1 cellular context compared by ENCODE assay signal in the genomic region with DNA sequence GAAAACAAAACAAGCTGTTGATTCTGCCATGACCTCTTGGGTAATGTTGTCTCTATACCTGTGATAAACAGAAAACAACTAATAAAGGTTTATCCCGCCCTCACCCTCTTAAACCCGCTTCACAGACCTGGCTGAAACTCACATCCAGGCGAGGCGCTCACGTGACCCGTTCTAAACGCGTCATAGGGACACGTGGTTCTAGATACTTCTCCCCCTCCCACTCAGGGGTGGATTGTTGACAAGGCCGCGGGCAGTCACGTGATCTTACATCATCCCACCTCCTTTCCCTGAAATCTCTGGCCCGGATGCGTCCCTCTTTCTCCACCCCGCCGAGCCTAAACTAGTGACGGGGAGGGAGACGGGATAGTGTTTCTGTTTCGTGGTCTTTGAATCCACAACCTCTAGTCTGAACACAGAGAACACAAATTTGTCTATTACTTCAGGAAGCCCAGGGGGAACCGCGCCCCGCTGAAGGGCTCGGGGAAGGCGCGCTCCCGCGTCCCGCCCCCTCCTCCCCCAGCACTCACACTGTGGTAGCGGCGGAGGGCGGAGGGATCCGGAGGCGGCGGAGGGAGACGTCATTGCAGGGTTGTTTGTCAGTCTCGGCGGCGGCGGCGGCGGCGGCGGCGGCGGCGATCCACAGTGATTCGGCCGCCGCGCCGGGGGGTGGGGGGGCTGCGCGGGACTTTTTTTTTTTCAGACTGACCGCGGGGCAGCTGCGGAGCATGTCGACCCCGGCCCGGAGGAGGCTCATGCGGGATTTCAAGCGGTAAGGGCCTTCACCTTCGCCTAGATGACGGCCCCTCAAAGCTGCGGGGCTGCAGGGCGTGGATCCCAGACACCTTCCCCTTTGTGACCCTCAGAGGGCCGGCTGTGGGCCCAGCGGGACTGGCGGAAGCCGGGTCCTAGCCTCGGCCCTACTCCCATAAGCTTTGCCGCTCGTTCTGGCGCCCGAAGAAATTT.
TF ChIP-seq lines count a peak whose summit lies in the region.

A gene (plus strand): TSS at position 699 of the 963 bp plus-strand sequence. CDS start 27 bp downstream, at position 726.

TF ChIP-seq in HEK293, 187 proteins besides CTCF, POLR2A, EP300 and RAD21 (continued from another document and continues in another):
- TF ChIP-seq HOXA7 (CRISPR knock-in tag; IDR thresholded peaks at IDR 0.05; ENCODE audit: borderline replicate concordance) (no peak), ZNF560 (tag by site-specific recombination; IDR thresholded peaks at IDR 0.05; ENCODE audit: borderline replicate concordance) (peak; percentile 58), ZNF140 (tag by site-specific recombination; IDR thresholded peaks at IDR 0.05) (no peak), SCRT2 (tag by site-specific recombination; IDR thresholded peaks at IDR 0.05) (peak; percentile 54; the same call in 1 of the 2 replicates), ZNF394 (tag by site-specific recombination; IDR thresholded peaks at IDR 0.05; ENCODE audit: borderline replicate concordance) (peak; percentile 78; the same call in 1 of the 2 replicates), ZFP3 (tag by site-specific recombination; IDR thresholded peaks at IDR 0.05; ENCODE audit: low read depth) (no peak), SP2 (tag by site-specific recombination; IDR thresholded peaks at IDR 0.05) (peak; percentile 86), EGR2 (tag by site-specific recombination; IDR thresholded peaks at IDR 0.05; ENCODE audit: low read depth) (peak; percentile 93), ZNF747 (tag by site-specific recombination; IDR thresholded peaks at IDR 0.05) (no peak), OSR2 (tag by site-specific recombination; IDR thresholded peaks at IDR 0.05) (peak; percentile 56), ZNF654 (tag by site-specific recombination; IDR thresholded peaks at IDR 0.05; ENCODE audit: low read depth) (no peak), ZFP41 (tag by site-specific recombination; IDR thresholded peaks at IDR 0.05; ENCODE audit: borderline replicate concordance) (no peak), ZNF37A (tag by site-specific recombination; IDR thresholded peaks at IDR 0.05) (no peak), ZBTB17 (tag by site-specific recombination; IDR thresholded peaks at IDR 0.05) (peak; percentile 91), KLF9 (tag by site-specific recombination; IDR thresholded peaks at IDR 0.05; ENCODE audit: low read depth) (peak; percentile 99), SP7 (tag by site-specific recombination; IDR thresholded peaks at IDR 0.05) (peak; percentile 96), TCF7L2 (IDR thresholded peaks at IDR 0.05; ENCODE audit: borderline replicate concordance, low read depth, low read length) (no peak), ZNF138 (tag by site-specific recombination; IDR thresholded peaks at IDR 0.05; ENCODE audit: borderline replicate concordance) (no peak), ZNF184 (tag by site-specific recombination; IDR thresholded peaks at IDR 0.05) (no peak), ZSCAN23 (tag by site-specific recombination; IDR thresholded peaks at IDR 0.05) (peak; percentile 91), ZNF211 (tag by site-specific recombination; IDR thresholded peaks at IDR 0.05; ENCODE audit: low read depth) (no peak; the same call in 1 of the 2 replicates), OVOL3 (tag by site-specific recombination; IDR thresholded peaks at IDR 0.05) (peak; percentile 71), ZNF16 (tag by site-specific recombination; IDR thresholded peaks at IDR 0.05; ENCODE audit: low read depth) (no peak), BCL11A (tag by site-specific recombination; IDR thresholded peaks at IDR 0.05; ENCODE audit: low read depth) (0 out of 2 replicates have a peak, but pooled peaks have one; percentile 52), HOXD13 (CRISPR knock-in tag; IDR thresholded peaks at IDR 0.05; ENCODE audit: borderline replicate concordance) (no peak), ZNF10 (tag by site-specific recombination; IDR thresholded peaks at IDR 0.05) (peak; percentile 42; the same call in 1 of the 2 replicates), ZBTB8A (tag by site-specific recombination; IDR thresholded peaks at IDR 0.05) (peak; percentile 78), ZSCAN30 (tag by site-specific recombination; IDR thresholded peaks at IDR 0.05) (peak; percentile 81), ZNF610 (tag by site-specific recombination; IDR thresholded peaks at IDR 0.05; ENCODE audit: borderline replicate concordance) (peak; percentile 77)
- TF ChIP-seq, protein P1, sequence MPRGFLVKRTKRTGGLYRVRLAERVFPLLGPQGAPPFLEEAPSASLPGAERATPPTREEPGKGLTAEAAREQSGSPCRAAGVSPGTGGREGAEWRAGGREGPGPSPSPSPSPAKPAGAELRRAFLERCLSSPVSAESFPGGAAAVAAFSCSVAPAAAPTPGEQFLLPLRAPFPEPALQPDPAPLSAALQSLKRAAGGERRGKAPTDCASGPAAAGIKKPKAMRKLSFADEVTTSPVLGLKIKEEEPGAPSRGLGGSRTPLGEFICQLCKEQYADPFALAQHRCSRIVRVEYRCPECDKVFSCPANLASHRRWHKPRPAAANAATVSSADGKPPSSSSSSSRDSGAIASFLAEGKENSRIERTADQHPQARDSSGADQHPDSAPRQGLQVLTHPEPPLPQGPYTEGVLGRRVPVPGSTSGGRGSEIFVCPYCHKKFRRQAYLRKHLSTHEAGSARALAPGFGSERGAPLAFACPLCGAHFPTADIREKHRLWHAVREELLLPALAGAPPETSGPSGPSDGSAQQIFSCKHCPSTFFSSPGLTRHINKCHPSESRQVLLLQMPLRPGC (tag by site-specific recombination; IDR thresholded peaks at IDR 0.05): peak; percentile 77; the same call in 1 of the 2 replicates
- TF ChIP-seq, protein P2, sequence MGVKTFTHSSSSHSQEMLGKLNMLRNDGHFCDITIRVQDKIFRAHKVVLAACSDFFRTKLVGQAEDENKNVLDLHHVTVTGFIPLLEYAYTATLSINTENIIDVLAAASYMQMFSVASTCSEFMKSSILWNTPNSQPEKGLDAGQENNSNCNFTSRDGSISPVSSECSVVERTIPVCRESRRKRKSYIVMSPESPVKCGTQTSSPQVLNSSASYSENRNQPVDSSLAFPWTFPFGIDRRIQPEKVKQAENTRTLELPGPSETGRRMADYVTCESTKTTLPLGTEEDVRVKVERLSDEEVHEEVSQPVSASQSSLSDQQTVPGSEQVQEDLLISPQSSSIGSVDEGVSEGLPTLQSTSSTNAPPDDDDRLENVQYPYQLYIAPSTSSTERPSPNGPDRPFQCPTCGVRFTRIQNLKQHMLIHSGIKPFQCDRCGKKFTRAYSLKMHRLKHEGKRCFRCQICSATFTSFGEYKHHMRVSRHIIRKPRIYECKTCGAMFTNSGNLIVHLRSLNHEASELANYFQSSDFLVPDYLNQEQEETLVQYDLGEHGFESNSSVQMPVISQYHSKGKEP (tag by site-specific recombination; IDR thresholded peaks at IDR 0.05): peak; percentile 26
- TF ChIP-seq, protein P3, sequence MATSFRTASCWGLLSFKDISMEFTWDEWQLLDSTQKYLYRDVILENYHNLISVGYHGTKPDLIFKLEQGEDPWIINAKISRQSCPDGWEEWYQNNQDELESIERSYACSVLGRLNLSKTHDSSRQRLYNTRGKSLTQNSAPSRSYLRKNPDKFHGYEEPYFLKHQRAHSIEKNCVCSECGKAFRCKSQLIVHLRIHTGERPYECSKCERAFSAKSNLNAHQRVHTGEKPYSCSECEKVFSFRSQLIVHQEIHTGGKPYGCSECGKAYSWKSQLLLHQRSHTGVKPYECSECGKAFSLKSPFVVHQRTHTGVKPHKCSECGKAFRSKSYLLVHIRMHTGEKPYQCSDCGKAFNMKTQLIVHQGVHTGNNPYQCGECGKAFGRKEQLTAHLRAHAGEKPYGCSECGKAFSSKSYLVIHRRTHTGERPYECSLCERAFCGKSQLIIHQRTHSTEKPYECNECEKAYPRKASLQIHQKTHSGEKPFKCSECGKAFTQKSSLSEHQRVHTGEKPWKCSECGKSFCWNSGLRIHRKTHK (tag by site-specific recombination; IDR thresholded peaks at IDR 0.05): no peak
- TF ChIP-seq, protein P4, sequence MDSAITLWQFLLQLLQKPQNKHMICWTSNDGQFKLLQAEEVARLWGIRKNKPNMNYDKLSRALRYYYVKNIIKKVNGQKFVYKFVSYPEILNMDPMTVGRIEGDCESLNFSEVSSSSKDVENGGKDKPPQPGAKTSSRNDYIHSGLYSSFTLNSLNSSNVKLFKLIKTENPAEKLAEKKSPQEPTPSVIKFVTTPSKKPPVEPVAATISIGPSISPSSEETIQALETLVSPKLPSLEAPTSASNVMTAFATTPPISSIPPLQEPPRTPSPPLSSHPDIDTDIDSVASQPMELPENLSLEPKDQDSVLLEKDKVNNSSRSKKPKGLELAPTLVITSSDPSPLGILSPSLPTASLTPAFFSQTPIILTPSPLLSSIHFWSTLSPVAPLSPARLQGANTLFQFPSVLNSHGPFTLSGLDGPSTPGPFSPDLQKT (IDR thresholded peaks at IDR 0.05; ENCODE audit: borderline replicate concordance, low read depth, low read length): no peak
- TF ChIP-seq, protein P5, sequence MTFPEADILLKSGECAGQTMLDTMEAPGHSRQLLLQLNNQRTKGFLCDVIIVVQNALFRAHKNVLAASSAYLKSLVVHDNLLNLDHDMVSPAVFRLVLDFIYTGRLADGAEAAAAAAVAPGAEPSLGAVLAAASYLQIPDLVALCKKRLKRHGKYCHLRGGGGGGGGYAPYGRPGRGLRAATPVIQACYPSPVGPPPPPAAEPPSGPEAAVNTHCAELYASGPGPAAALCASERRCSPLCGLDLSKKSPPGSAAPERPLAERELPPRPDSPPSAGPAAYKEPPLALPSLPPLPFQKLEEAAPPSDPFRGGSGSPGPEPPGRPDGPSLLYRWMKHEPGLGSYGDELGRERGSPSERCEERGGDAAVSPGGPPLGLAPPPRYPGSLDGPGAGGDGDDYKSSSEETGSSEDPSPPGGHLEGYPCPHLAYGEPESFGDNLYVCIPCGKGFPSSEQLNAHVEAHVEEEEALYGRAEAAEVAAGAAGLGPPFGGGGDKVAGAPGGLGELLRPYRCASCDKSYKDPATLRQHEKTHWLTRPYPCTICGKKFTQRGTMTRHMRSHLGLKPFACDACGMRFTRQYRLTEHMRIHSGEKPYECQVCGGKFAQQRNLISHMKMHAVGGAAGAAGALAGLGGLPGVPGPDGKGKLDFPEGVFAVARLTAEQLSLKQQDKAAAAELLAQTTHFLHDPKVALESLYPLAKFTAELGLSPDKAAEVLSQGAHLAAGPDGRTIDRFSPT (tag by site-specific recombination; IDR thresholded peaks at IDR 0.05): no peak
- TF ChIP-seq, protein P6, sequence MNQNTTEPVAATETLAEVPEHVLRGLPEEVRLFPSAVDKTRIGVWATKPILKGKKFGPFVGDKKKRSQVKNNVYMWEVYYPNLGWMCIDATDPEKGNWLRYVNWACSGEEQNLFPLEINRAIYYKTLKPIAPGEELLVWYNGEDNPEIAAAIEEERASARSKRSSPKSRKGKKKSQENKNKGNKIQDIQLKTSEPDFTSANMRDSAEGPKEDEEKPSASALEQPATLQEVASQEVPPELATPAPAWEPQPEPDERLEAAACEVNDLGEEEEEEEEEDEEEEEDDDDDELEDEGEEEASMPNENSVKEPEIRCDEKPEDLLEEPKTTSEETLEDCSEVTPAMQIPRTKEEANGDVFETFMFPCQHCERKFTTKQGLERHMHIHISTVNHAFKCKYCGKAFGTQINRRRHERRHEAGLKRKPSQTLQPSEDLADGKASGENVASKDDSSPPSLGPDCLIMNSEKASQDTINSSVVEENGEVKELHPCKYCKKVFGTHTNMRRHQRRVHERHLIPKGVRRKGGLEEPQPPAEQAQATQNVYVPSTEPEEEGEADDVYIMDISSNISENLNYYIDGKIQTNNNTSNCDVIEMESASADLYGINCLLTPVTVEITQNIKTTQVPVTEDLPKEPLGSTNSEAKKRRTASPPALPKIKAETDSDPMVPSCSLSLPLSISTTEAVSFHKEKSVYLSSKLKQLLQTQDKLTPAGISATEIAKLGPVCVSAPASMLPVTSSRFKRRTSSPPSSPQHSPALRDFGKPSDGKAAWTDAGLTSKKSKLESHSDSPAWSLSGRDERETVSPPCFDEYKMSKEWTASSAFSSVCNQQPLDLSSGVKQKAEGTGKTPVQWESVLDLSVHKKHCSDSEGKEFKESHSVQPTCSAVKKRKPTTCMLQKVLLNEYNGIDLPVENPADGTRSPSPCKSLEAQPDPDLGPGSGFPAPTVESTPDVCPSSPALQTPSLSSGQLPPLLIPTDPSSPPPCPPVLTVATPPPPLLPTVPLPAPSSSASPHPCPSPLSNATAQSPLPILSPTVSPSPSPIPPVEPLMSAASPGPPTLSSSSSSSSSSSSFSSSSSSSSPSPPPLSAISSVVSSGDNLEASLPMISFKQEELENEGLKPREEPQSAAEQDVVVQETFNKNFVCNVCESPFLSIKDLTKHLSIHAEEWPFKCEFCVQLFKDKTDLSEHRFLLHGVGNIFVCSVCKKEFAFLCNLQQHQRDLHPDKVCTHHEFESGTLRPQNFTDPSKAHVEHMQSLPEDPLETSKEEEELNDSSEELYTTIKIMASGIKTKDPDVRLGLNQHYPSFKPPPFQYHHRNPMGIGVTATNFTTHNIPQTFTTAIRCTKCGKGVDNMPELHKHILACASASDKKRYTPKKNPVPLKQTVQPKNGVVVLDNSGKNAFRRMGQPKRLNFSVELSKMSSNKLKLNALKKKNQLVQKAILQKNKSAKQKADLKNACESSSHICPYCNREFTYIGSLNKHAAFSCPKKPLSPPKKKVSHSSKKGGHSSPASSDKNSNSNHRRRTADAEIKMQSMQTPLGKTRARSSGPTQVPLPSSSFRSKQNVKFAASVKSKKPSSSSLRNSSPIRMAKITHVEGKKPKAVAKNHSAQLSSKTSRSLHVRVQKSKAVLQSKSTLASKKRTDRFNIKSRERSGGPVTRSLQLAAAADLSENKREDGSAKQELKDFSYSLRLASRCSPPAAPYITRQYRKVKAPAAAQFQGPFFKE (tag by site-specific recombination; IDR thresholded peaks at IDR 0.05; ENCODE audit: borderline replicate concordance): no peak
